ENCODE assay signal across 1 cellular context in the genomic region with DNA sequence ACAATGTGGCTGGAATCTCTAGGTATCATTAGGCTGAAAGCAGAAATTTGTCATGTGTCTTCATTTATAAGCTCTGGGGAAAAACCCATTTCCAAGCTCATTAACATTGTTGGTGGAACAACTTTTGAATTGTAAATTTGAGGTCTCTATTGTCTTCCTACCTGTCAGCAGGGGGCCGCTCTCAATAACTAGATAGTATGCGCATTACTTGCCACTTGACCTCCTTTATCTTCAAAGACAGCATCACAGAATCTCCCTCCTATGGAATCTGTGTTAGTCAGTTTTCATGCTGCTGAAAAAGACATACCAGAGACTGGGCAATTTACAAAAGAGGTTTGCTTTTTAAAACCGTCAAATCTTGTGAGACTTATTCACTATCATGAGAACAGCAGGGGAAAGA.
TF ChIP-seq lines count a peak whose summit lies in the region.

No MANE protein-coding gene starts in this region.

TF ChIP-seq in H1, 55 proteins besides CTCF, POLR2A, EP300 and RAD21 (continued from another document):
- TF ChIP-seq, protein P1, sequence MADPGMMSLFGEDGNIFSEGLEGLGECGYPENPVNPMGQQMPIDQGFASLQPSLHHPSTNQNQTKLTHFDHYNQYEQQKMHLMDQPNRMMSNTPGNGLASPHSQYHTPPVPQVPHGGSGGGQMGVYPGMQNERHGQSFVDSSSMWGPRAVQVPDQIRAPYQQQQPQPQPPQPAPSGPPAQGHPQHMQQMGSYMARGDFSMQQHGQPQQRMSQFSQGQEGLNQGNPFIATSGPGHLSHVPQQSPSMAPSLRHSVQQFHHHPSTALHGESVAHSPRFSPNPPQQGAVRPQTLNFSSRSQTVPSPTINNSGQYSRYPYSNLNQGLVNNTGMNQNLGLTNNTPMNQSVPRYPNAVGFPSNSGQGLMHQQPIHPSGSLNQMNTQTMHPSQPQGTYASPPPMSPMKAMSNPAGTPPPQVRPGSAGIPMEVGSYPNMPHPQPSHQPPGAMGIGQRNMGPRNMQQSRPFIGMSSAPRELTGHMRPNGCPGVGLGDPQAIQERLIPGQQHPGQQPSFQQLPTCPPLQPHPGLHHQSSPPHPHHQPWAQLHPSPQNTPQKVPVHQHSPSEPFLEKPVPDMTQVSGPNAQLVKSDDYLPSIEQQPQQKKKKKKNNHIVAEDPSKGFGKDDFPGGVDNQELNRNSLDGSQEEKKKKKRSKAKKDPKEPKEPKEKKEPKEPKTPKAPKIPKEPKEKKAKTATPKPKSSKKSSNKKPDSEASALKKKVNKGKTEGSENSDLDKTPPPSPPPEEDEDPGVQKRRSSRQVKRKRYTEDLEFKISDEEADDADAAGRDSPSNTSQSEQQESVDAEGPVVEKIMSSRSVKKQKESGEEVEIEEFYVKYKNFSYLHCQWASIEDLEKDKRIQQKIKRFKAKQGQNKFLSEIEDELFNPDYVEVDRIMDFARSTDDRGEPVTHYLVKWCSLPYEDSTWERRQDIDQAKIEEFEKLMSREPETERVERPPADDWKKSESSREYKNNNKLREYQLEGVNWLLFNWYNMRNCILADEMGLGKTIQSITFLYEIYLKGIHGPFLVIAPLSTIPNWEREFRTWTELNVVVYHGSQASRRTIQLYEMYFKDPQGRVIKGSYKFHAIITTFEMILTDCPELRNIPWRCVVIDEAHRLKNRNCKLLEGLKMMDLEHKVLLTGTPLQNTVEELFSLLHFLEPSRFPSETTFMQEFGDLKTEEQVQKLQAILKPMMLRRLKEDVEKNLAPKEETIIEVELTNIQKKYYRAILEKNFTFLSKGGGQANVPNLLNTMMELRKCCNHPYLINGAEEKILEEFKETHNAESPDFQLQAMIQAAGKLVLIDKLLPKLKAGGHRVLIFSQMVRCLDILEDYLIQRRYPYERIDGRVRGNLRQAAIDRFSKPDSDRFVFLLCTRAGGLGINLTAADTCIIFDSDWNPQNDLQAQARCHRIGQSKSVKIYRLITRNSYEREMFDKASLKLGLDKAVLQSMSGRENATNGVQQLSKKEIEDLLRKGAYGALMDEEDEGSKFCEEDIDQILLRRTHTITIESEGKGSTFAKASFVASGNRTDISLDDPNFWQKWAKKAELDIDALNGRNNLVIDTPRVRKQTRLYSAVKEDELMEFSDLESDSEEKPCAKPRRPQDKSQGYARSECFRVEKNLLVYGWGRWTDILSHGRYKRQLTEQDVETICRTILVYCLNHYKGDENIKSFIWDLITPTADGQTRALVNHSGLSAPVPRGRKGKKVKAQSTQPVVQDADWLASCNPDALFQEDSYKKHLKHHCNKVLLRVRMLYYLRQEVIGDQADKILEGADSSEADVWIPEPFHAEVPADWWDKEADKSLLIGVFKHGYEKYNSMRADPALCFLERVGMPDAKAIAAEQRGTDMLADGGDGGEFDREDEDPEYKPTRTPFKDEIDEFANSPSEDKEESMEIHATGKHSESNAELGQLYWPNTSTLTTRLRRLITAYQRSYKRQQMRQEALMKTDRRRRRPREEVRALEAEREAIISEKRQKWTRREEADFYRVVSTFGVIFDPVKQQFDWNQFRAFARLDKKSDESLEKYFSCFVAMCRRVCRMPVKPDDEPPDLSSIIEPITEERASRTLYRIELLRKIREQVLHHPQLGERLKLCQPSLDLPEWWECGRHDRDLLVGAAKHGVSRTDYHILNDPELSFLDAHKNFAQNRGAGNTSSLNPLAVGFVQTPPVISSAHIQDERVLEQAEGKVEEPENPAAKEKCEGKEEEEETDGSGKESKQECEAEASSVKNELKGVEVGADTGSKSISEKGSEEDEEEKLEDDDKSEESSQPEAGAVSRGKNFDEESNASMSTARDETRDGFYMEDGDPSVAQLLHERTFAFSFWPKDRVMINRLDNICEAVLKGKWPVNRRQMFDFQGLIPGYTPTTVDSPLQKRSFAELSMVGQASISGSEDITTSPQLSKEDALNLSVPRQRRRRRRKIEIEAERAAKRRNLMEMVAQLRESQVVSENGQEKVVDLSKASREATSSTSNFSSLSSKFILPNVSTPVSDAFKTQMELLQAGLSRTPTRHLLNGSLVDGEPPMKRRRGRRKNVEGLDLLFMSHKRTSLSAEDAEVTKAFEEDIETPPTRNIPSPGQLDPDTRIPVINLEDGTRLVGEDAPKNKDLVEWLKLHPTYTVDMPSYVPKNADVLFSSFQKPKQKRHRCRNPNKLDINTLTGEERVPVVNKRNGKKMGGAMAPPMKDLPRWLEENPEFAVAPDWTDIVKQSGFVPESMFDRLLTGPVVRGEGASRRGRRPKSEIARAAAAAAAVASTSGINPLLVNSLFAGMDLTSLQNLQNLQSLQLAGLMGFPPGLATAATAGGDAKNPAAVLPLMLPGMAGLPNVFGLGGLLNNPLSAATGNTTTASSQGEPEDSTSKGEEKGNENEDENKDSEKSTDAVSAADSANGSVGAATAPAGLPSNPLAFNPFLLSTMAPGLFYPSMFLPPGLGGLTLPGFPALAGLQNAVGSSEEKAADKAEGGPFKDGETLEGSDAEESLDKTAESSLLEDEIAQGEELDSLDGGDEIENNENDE (IDR thresholded peaks at IDR 0.05; ENCODE audit: insufficient replicate concordance, low read length) = peak; percentile 56
- TF ChIP-seq CHD2 (IDR thresholded peaks at IDR 0.05; ENCODE audit: low read length) (no peak), EGR1 (IDR thresholded peaks at IDR 0.05; ENCODE audit: borderline replicate concordance, low read depth, low read length) (no peak), SRF (IDR thresholded peaks at IDR 0.05; ENCODE audit: low read depth, low read length) (no peak), TEAD4 (IDR thresholded peaks at IDR 0.05; ENCODE audit: low read depth, low read length) (peak; percentile 50; the same call in 1 of the 2 replicates)
